In genomic region chr12:101819467-101819866, GRCh38 we compare ENCODE assay signal across 14 cellular contexts. TPM values are rescaled to one million over a fixed set of nuclear protein-coding genes. Genes with fewer than 3 reads are reported as not detected.
A peak's percentile ranks its signal among the peaks of the same experiment; 100 is the strongest.
DNase-seq lines count a peak whose midpoint lies in the region; ATAC-seq and TF ChIP-seq lines count a peak whose summit lies in the region.
"Had no signal": no experiment of that assay in that cellular context is flagged by ENCODE, and none has a peak within 500 bp of the region (broad histone marks: within the 10 kb centered on the region; RNA-seq: fewer than 3 reads in every experiment).

No MANE protein-coding gene starts in this region.

- no peaks in the 10 kb centered on the region for H3K4me1 ChIP-seq in uterus

- H3K27ac Mint-ChIP-seq in activated naive CD8-positive, alpha-beta T cell treated with anti-CD3 and anti-CD28 coated beads, Interleukin-2, amount 50 U/mL, for 24 hours: peak overlapping the region; percentile 98
- H3K27ac Mint-ChIP-seq in chondrocyte (ENCODE audit: unreplicated experiment): no peak overlapping the region

- TF ChIP-seq POLR2A in uterus (IDR thresholded peaks at IDR 0.05): no peak

- in situ Hi-C loops in ACHN (cut with HindIII; ENCODE audit: low pct_ligation_motif_present, low pct_unique_long_range_greater_than_20kb, low sequenced_read_pairs): no loop called here

- intact Hi-C loops in uterus (cut with DNase I; ENCODE audit: low total_unique reads): no loop called here

- no peaks in the 10 kb centered on the region for H3K27me3 Mint-ChIP-seq in activated naive CD8-positive, alpha-beta T cell treated with anti-CD3 and anti-CD28 coated beads, Interleukin-2, amount 50 U/mL, for 24 hours
- H3K27me3 Mint-ChIP-seq in chondrocyte (ENCODE audit: low read depth): no peaks in the 10 kb centered on the region

- peaks cover 42% of the 10 kb centered on the region for H3K36me3 Mint-ChIP-seq in activated naive CD8-positive, alpha-beta T cell treated with anti-CD3 and anti-CD28 coated beads, Interleukin-2, amount 50 U/mL, for 24 hours (ENCODE audit: low read depth)
- H3K36me3 Mint-ChIP-seq in chondrocyte (ENCODE audit: low read depth): peaks cover 1% of the 10 kb centered on the region

- H3K27me3 ChIP-seq in uterus: no peaks in the 10 kb centered on the region

- H3K27ac ChIP-seq in uterus: no peak overlapping the region

- TF ChIP-seq CTCF in uterus (IDR thresholded peaks at IDR 0.05): no peak
- TF ChIP-seq CTCF in chondrocyte (IDR thresholded peaks at IDR 0.05): no peak

- H3K9me3 Mint-ChIP-seq in activated naive CD8-positive, alpha-beta T cell treated with anti-CD3 and anti-CD28 coated beads, Interleukin-2, amount 50 U/mL, for 24 hours: peaks cover 16% of the 10 kb centered on the region
- H3K9me3 Mint-ChIP-seq in chondrocyte (ENCODE audit: low read depth): peaks cover 6% of the 10 kb centered on the region
- H3K9me3 Mint-ChIP-seq: neural crest cell had no signal

- peaks cover 65% of the 10 kb centered on the region for H3K4me1 Mint-ChIP-seq in activated naive CD8-positive, alpha-beta T cell treated with anti-CD3 and anti-CD28 coated beads, Interleukin-2, amount 50 U/mL, for 24 hours
- H3K4me1 Mint-ChIP-seq in chondrocyte (ENCODE audit: low read depth): peaks cover 8% of the 10 kb centered on the region

- H3K9me3 ChIP-seq in uterus: no peaks in the 10 kb centered on the region

- no peak for DNase-seq in activated naive CD8-positive, alpha-beta T cell treated with anti-CD3 and anti-CD28 coated beads, Interleukin-2, amount 50 U/mL, for 24 hours
- DNase-seq in ACHN: no peak
- DNase-seq in NCI-H187 treated with DMSO at 0.1 percent for 48 hours (lab: John Stamatoyannopoulos, UW): no peak
- DNase-seq in uterus: no peak
- no peak for DNase-seq in chondrocyte (ENCODE audit: low spot score)
- DNase-seq: NCI-H1092 treated with DMSO at 0.1 percent for 48 hours; NCI-H82; stimulated activated CD4-positive, alpha-beta T cell treated with anti-CD3 and anti-CD28 coated beads, Interleukin-12 subunit alpha, Interleukin-12 subunit beta, amount 100 ng/mL, for 4 hours; stimulated activated naive CD4-positive, alpha-beta T cell had no signal

- H3K4me3 ChIP-seq in uterus: no peak overlapping the region

- H3K36me3 ChIP-seq in uterus: no peaks in the 10 kb centered on the region

- H3K4me3 Mint-ChIP-seq in activated naive CD8-positive, alpha-beta T cell treated with anti-CD3 and anti-CD28 coated beads, Interleukin-2, amount 50 U/mL, for 24 hours: peak overlapping the region; percentile 65
- H3K4me3 Mint-ChIP-seq in chondrocyte (ENCODE audit: unreplicated experiment): no peak overlapping the region
- H3K4me3 Mint-ChIP-seq: CD14-positive monocyte, neural crest cell had no signal

- ATAC-seq in GM18519 (IDR thresholded peaks at IDR 0.05; ENCODE audit: low FRiP score, unreplicated experiment) (peak; percentile 41), GM21390 (IDR thresholded peaks at IDR 0.05; ENCODE audit: unreplicated experiment) (peak; percentile 70), HG03108 (IDR thresholded peaks at IDR 0.05; ENCODE audit: unreplicated experiment) (peak; percentile 56)
- peak; percentile 89 for ATAC-seq in activated naive CD8-positive, alpha-beta T cell treated with anti-CD3 and anti-CD28 coated beads, Interleukin-2, amount 50 U/mL, for 24 hours

RNA-seq across cellular contexts. Expression of gene GNPTAB, which starts 11.3 kb away (rescaled TPM):
- total RNA-seq in uterus (10 to 100 TPM in 3 of 4 donors, 1 to 10 TPM in 1; 3.8 to 38.7 (median 26.1) TPM), chondrocyte (25.9 to 28.8 TPM (median 27.8 TPM) in 3 replicates)

RNA-seq across cellular contexts. Expression of gene DRAM1, which starts 57.9 kb away (rescaled TPM):
- 10 to 100 TPM in 2 of 4 donors, 1 to 10 TPM in 2; 2.0 to 25.4 (median 9.9) TPM for total RNA-seq in uterus
- 7.0 to 11.6 TPM (median 9.3 TPM) in 3 replicates for total RNA-seq in chondrocyte
